ENCODE assay signal across 17 cellular contexts in genomic region chr15:85973584-85974347, GRCh38.
DNase-seq lines count a peak whose midpoint lies in the region; ATAC-seq and TF ChIP-seq lines count a peak whose summit lies in the region.
"Had no signal": no experiment of that assay in that cellular context is flagged by ENCODE, and none has a peak within 500 bp of the region (broad histone marks: within the 10 kb centered on the region; RNA-seq: fewer than 3 reads in every experiment).

No MANE protein-coding gene starts in this region.

- no peak overlapping the region for H2AFZ ChIP-seq in GM23338
- no peak overlapping the region for H2AFZ ChIP-seq in hepatocyte

- H4K20me1 ChIP-seq in GM23338 (replicated peaks; ENCODE audit: insufficient read depth) = no peaks in the 10 kb centered on the region
- no peaks in the 10 kb centered on the region for H4K20me1 ChIP-seq in hepatocyte (ENCODE audit: insufficient read depth, poor library complexity, severe bottlenecking)

- H3K27me3 Mint-ChIP-seq in GM23338 (ENCODE audit: insufficient read depth, low read depth, poor library complexity) = no peaks in the 10 kb centered on the region
- H3K27me3 Mint-ChIP-seq in neural crest cell (ENCODE audit: low read depth) = no peaks in the 10 kb centered on the region
- H3K27me3 Mint-ChIP-seq: activated CD4-positive, alpha-beta T cell treated with anti-CD3 and anti-CD28 coated beads, Interleukin-2, amount 10 ng/mL, durations not matched to agents 24 days and 14 days had no signal

- TF ChIP-seq CTCF in GM23338 (conservative IDR thresholded peaks at IDR 0.05; ENCODE audit: low read depth in 2 of 2) = no peak
- no peak for TF ChIP-seq CTCF in hepatocyte (IDR thresholded peaks at IDR 0.05; ENCODE audit: poor library complexity)
- no peak for TF ChIP-seq CTCF in neural crest cell (conservative IDR thresholded peaks at IDR 0.05)
- TF ChIP-seq CTCF in dorsolateral prefrontal cortex (IDR thresholded peaks at IDR 0.05 in 54 of 56, conservative IDR thresholded peaks at IDR 0.05 in 2 of 56; ENCODE audit: low read depth in 1 of 56, partially characterized antibody in 56 of 56) = no peak

- H3K9me3 Mint-ChIP-seq in GM23338 (no peaks in the 10 kb centered on the region), neural crest cell (peaks cover 10% of the 10 kb centered on the region)
- H3K9me3 Mint-ChIP-seq: activated naive CD4-positive, alpha-beta T cell treated with anti-CD3 and anti-CD28 coated beads, Interleukin-2, amount 50 U/mL, for 24 hours had no signal

- H3K27me3 ChIP-seq in GM23338 (ENCODE audit: insufficient read depth) (no peaks in the 10 kb centered on the region), hepatocyte (no peaks in the 10 kb centered on the region), dorsolateral prefrontal cortex (peaks cover 0 to 20% (median 0%) of the 10 kb centered on the region in 45 donors)
- H3K27me3 ChIP-seq: esophagus muscularis mucosa had no signal

- no peaks in the 10 kb centered on the region for H3F3A ChIP-seq in GM23338 (replicated peaks; ENCODE audit: low read depth)

- H3K79me2 ChIP-seq in GM23338 (replicated peaks; ENCODE audit: insufficient read depth) = no peaks in the 10 kb centered on the region
- H3K79me2 ChIP-seq in hepatocyte = no peaks in the 10 kb centered on the region

- H3K27ac ChIP-seq in GM23338 (ENCODE audit: low read depth) (no peak overlapping the region), hepatocyte (peak overlapping the region; percentile 35), dorsolateral prefrontal cortex (no peak overlapping the region)
- H3K27ac ChIP-seq: esophagus muscularis mucosa, SK-N-MC had no signal

- ATAC-seq in GM23338 (peak; percentile 32; the same call in 2 of the 3 replicates), HG02678 (IDR thresholded peaks at IDR 0.05; ENCODE audit: unreplicated experiment) (no peak)
- ATAC-seq: right cardiac atrium had no signal

- 66% methylated on average over 8 of the region's 8 CpGs for WGBS in hepatocyte (ENCODE audit: low lambda C conversion rate, missing lambda C conversion rate)

- DNase-seq in GM23338 (ENCODE audit: low spot score) = peak; percentile 60
- DNase-seq in NCI-H82 (lab: John Stamatoyannopoulos, UW) = peak; percentile 87
- peak; percentile 23 for DNase-seq in hepatocyte (ENCODE audit: low spot score)
- peak; percentile 7 for DNase-seq in neural crest cell (ENCODE audit: low read depth, low spot score)
- no peak for DNase-seq in activated effector memory CD4-positive, alpha-beta T cell treated with anti-CD3 and anti-CD28 coated beads, Interleukin-2, amount 50 U/mL, for 16 hours
- DNase-seq in SW 1271 (lab: John Stamatoyannopoulos, UW) = no peak
- no peak for DNase-seq in dorsolateral prefrontal cortex
- DNase-seq: activated CD4-positive, alpha-beta T cell treated with anti-CD3 and anti-CD28 coated beads, Interleukin-2, amount 10 ng/mL, durations not matched to agents 24 days and 14 days; activated T-cell treated with anti-CD3 and anti-CD28 coated beads for 4 hours; NCI-H1694; NCI-H446 treated with DMSO at 0.1 percent for 48 hours; right cardiac atrium; stimulated activated CD4-positive, alpha-beta T cell treated with anti-CD3 and anti-CD28 coated beads, Interleukin-2, amount 100 ng/mL, for 48 hours had no signal

- intact Hi-C loops in dorsolateral prefrontal cortex (cut with DNase I) = no loop called here

- H3K4me3 Mint-ChIP-seq in GM23338 (no peak overlapping the region), neural crest cell (no peak overlapping the region)
- H3K4me3 Mint-ChIP-seq: activated CD4-positive, alpha-beta T cell treated with anti-CD3 and anti-CD28 coated beads, Interleukin-2, amount 10 ng/mL, durations not matched to agents 24 days and 14 days; activated naive CD4-positive, alpha-beta T cell treated with anti-CD3 and anti-CD28 coated beads, Interleukin-2, amount 50 U/mL, for 24 hours had no signal

- H3K27ac Mint-ChIP-seq in GM23338 (no peak overlapping the region), neural crest cell (ENCODE audit: unreplicated experiment) (peak overlapping the region; percentile 63)
- H3K27ac Mint-ChIP-seq: activated CD4-positive, alpha-beta T cell treated with anti-CD3 and anti-CD28 coated beads, Interleukin-2, amount 10 ng/mL, durations not matched to agents 24 days and 14 days; activated naive CD4-positive, alpha-beta T cell treated with anti-CD3 and anti-CD28 coated beads, Interleukin-2, amount 50 U/mL, for 24 hours had no signal

- H3K4me2 ChIP-seq in GM23338 (no peak overlapping the region), hepatocyte (no peak overlapping the region)

- no peaks in the 10 kb centered on the region for H3K4me1 ChIP-seq in GM23338 (ENCODE audit: insufficient read depth)
- H3K4me1 ChIP-seq in hepatocyte (ENCODE audit: insufficient read depth) = peaks cover 13% of the 10 kb centered on the region
- H3K4me1 ChIP-seq: esophagus muscularis mucosa had no signal

- H3K36me3 ChIP-seq in GM23338 (ENCODE audit: insufficient read depth) = no peaks in the 10 kb centered on the region
- no peaks in the 10 kb centered on the region for H3K36me3 ChIP-seq in hepatocyte (replicated peaks; ENCODE audit: insufficient read depth, low read depth)
- H3K36me3 ChIP-seq: esophagus muscularis mucosa had no signal

- H3K4me3 ChIP-seq in GM23338 (no peak overlapping the region), hepatocyte (no peak overlapping the region), dorsolateral prefrontal cortex (no peak overlapping the region)
- H3K4me3 ChIP-seq: esophagus muscularis mucosa, SK-N-MC had no signal

- H3K9me2 ChIP-seq in GM23338 (ENCODE audit: insufficient read depth) (0 out of 2 replicates have a peak, but pooled peaks cover 4% of the 10 kb centered on the region), hepatocyte (replicated peaks; ENCODE audit: insufficient read depth) (no peaks in the 10 kb centered on the region)

- H3K4me1 Mint-ChIP-seq in GM23338 (peaks cover 4% of the 10 kb centered on the region), neural crest cell (peaks cover 9% of the 10 kb centered on the region)
- H3K4me1 Mint-ChIP-seq: activated CD4-positive, alpha-beta T cell treated with anti-CD3 and anti-CD28 coated beads, Interleukin-2, amount 10 ng/mL, durations not matched to agents 24 days and 14 days; activated naive CD4-positive, alpha-beta T cell treated with anti-CD3 and anti-CD28 coated beads, Interleukin-2, amount 50 U/mL, for 24 hours had no signal

- H3K9me3 ChIP-seq in hepatocyte (ENCODE audit: low read depth) = no peaks in the 10 kb centered on the region
- H3K9me3 ChIP-seq: esophagus muscularis mucosa had no signal

- H3K36me3 Mint-ChIP-seq in GM23338 (ENCODE audit: low read depth) = no peaks in the 10 kb centered on the region
- peaks cover 3% of the 10 kb centered on the region for H3K36me3 Mint-ChIP-seq in neural crest cell (ENCODE audit: low read depth)
- H3K36me3 Mint-ChIP-seq: activated naive CD4-positive, alpha-beta T cell treated with anti-CD3 and anti-CD28 coated beads, Interleukin-2, amount 50 U/mL, for 24 hours had no signal

TF ChIP-seq in GM23338, 12 proteins besides CTCF, POLR2A, EP300 and RAD21 (continues in another document):
- TF ChIP-seq NANOG (IDR thresholded peaks at IDR 0.05; ENCODE audit: borderline replicate concordance) (no peak), STAT1 (IDR thresholded peaks at IDR 0.05; ENCODE audit: unreplicated experiment) (no peak), EZH2 (IDR thresholded peaks at IDR 0.05; ENCODE audit: low read depth, unreplicated experiment) (no peak), ZNF114 (CRISPR knock-in tag; IDR thresholded peaks at IDR 0.05) (no peak), CREB1 (CRISPR knock-in tag; IDR thresholded peaks at IDR 0.05; ENCODE audit: low read depth) (no peak), REST (IDR thresholded peaks at IDR 0.05; ENCODE audit: unreplicated experiment) (no peak), ZNF331 (CRISPR knock-in tag; IDR thresholded peaks at IDR 0.05; ENCODE audit: low read depth) (no peak), JUNB (IDR thresholded peaks at IDR 0.05; ENCODE audit: unreplicated experiment) (no peak), POLR2AphosphoS5 (IDR thresholded peaks at IDR 0.05; ENCODE audit: low read depth) (no peak)
- TF ChIP-seq, protein P1, sequence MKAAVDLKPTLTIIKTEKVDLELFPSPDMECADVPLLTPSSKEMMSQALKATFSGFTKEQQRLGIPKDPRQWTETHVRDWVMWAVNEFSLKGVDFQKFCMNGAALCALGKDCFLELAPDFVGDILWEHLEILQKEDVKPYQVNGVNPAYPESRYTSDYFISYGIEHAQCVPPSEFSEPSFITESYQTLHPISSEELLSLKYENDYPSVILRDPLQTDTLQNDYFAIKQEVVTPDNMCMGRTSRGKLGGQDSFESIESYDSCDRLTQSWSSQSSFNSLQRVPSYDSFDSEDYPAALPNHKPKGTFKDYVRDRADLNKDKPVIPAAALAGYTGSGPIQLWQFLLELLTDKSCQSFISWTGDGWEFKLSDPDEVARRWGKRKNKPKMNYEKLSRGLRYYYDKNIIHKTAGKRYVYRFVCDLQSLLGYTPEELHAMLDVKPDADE (IDR thresholded peaks at IDR 0.05) = no peak

Comparison
In these comparisons a context has a peak if more than half of its experiments do, and no peak if none do; other contexts are left out.
1. DNase-seq: peak in GM23338 (single experiment), NCI-H82 (single experiment), hepatocyte (single experiment) and neural crest cell (single experiment); none in activated effector memory CD4-positive, alpha-beta T cell treated with anti-CD3 and anti-CD28 coated beads, Interleukin-2, amount 50 U/mL, for 16 hours (single experiment), SW 1271 (0 of 2) and dorsolateral prefrontal cortex (0 of 10).